ENCODE assay signal across 21 cellular contexts in genomic region chr2:26585966-26586365, GRCh38. TPM values are rescaled to one million over a fixed set of nuclear protein-coding genes. Genes with fewer than 3 reads are reported as not detected.
"Had no signal": no experiment of that assay in that cellular context is flagged by ENCODE, and none has a peak within 500 bp of the region (broad histone marks: within the 10 kb centered on the region; RNA-seq: fewer than 3 reads in every experiment).

No MANE protein-coding gene starts in this region.

- H3K9me3 Mint-ChIP-seq: effector memory CD8-positive, alpha-beta T cell; immature natural killer cell; neural crest cell; stimulated activated naive CD8-positive, alpha-beta T cell treated with anti-CD3 and anti-CD28 coated beads, Interleukin-15, Interleukin-2, amounts not matched to agents 100 ng/mL and 50 ng/mL, for 24 hours; T-helper 2 cell treated with Interferon-gamma antibody and Interleukin-4, amounts not matched to agents 5 μg/mL and 100 μg/mL, for 36 hours; type B pancreatic cell had no signal

- H3K27ac ChIP-seq: epithelial cell of prostate, heart left ventricle, parathyroid adenoma, SJCRH30, suprapubic skin had no signal

- DNase-seq: anterior cingulate cortex; cerebellar nuclear complex; effector memory CD8-positive, alpha-beta T cell; heart left ventricle; immature natural killer cell; left cardiac atrium; midbrain; retina; SJCRH30; small intestine had no signal

- H2AFZ ChIP-seq: parathyroid adenoma had no signal

- ATAC-seq: effector memory CD8-positive, alpha-beta T cell; heart left ventricle; left cardiac atrium had no signal

- H3K36me3 ChIP-seq: heart left ventricle, SJCRH30, suprapubic skin had no signal

- H3K27ac Mint-ChIP-seq: dendritic cell treated with granulocyte-macrophage colony-stimulating factor and Interleukin-4, amounts not matched to agents 40 ng/mL and 50 ng/mL, for 4 days; effector memory CD8-positive, alpha-beta T cell; stimulated activated naive CD8-positive, alpha-beta T cell treated with anti-CD3 and anti-CD28 coated beads, Interleukin-15, Interleukin-2, amounts not matched to agents 100 ng/mL and 50 ng/mL, for 24 hours; T-helper 2 cell treated with Interferon-gamma antibody and Interleukin-4, amounts not matched to agents 5 μg/mL and 100 μg/mL, for 36 hours; type B pancreatic cell had no signal

- H3K4me3 Mint-ChIP-seq: dendritic cell treated with granulocyte-macrophage colony-stimulating factor and Interleukin-4, amounts not matched to agents 40 ng/mL and 50 ng/mL, for 4 days; effector memory CD8-positive, alpha-beta T cell; immature natural killer cell; neural crest cell; stimulated activated naive CD8-positive, alpha-beta T cell treated with anti-CD3 and anti-CD28 coated beads, Interleukin-15, Interleukin-2, amounts not matched to agents 100 ng/mL and 50 ng/mL, for 24 hours; T-helper 2 cell treated with Interferon-gamma antibody and Interleukin-4, amounts not matched to agents 5 μg/mL and 100 μg/mL, for 36 hours; type B pancreatic cell had no signal

- H3K4me1 Mint-ChIP-seq: immature natural killer cell had no signal

- H3K4me1 ChIP-seq: heart left ventricle, parathyroid adenoma, SJCRH30, suprapubic skin had no signal

- H3K36me3 Mint-ChIP-seq: immature natural killer cell, type B pancreatic cell had no signal

- H3K4me3 ChIP-seq: heart left ventricle, lung, SJCRH30, suprapubic skin had no signal

- H3K79me2 ChIP-seq: parathyroid adenoma had no signal

- H3K9ac ChIP-seq: parathyroid adenoma had no signal

- H3K9me3 ChIP-seq: heart left ventricle, SJCRH30, suprapubic skin had no signal

RNA-seq across cellular contexts. Expression of gene CIB4, which starts 55.2 kb away (rescaled TPM):
- total RNA-seq: frontal cortex, heart left ventricle, myocyte, neural crest cell, SJCRH30, suprapubic skin had no signal
- polyA plus RNA-seq: heart left ventricle, immature natural killer cell, lung, small intestine had no signal
